Comparison of ENCODE assay signal across 8 cellular contexts in the genomic region with DNA sequence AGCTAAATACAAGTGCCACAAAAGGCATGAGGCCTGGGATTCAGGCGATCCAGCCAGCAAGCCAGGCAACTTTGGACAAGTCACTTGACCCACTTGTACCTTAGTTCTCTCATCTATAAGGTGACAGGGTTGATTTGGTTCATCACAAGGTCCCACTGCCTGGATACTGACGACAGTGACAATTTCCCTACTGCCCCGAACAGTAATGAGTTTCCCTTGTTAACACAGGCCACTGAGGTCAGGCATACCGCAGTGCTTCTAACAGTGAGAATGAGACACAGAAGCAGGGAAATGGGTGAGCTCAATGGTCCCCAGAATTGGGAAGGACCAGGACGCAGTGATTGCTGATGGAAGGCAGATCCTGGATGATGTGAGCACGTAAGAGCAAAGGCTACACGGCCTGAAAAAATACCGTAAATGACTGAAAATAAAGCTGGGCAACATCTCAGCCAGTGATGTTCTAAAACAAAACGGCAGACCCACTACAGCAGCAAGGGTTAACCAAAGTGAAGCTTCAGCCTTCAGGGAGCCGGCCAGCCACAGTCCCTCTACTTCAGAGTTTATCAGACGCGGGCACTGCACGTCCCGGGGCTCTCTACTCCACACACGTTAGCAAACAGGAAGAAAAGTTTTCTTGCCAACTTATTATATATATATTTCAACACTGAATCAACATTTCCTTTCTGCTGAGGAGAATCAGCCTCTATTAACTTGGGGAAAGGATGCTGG. TPM values are rescaled to one million over a fixed set of nuclear protein-coding genes. Genes with fewer than 3 reads are reported as not detected.
DNase-seq lines count a peak whose midpoint lies in the region; ATAC-seq and TF ChIP-seq lines count a peak whose summit lies in the region.

No MANE protein-coding gene starts in this region.

- H3K9ac ChIP-seq in skeletal muscle tissue (ENCODE audit: low read depth in 1 of 3, low read length in 3 of 3) = peak overlapping the region; percentile 37 to 92 (median 92)

- H3K4me1 ChIP-seq in right atrium auricular region (peaks cover 0 to 91% of the 10 kb centered on the region in 2 donors), skeletal muscle tissue (ENCODE audit: control insufficient read depth in 3 of 3, insufficient read depth in 3 of 3, low read length in 3 of 3) (peaks cover 78 to 87% (median 82%) of the 10 kb centered on the region in 3 donors)

- peak overlapping the region; percentile 87 for H3K4me3 Mint-ChIP-seq in activated CD8-positive, alpha-beta T cell treated with anti-CD3 and anti-CD28 coated beads, Interleukin-2, amount 10 ng/mL, durations not matched to agents 7 days and 5 days

- H3K4me3 ChIP-seq in H7 (ENCODE audit: insufficient read depth, low read depth, low read length) (peak overlapping the region; percentile 96), right atrium auricular region (peak overlapping the region; percentile 91 to 96), skeletal muscle tissue (ENCODE audit: low read length in 3 of 3) (peak overlapping the region; percentile 63 to 92 (median 90))

- H3K36me3 Mint-ChIP-seq in activated CD8-positive, alpha-beta T cell treated with anti-CD3 and anti-CD28 coated beads, Interleukin-2, amount 10 ng/mL, durations not matched to agents 7 days and 5 days (ENCODE audit: low read depth) = peaks cover 70% of the 10 kb centered on the region

- no peaks in the 10 kb centered on the region for H3K27me3 ChIP-seq in H7 (ENCODE audit: control insufficient read depth, insufficient read depth, low read length)
- H3K27me3 ChIP-seq in right atrium auricular region = no peaks in the 10 kb centered on the region
- H3K27me3 ChIP-seq in skeletal muscle tissue (ENCODE audit: control insufficient read depth in 3 of 3, insufficient read depth in 3 of 3, low read length in 3 of 3) = no peaks in the 10 kb centered on the region

- H3K27me3 Mint-ChIP-seq in activated CD8-positive, alpha-beta T cell treated with anti-CD3 and anti-CD28 coated beads, Interleukin-2, amount 10 ng/mL, durations not matched to agents 7 days and 5 days (ENCODE audit: low read depth) = no peaks in the 10 kb centered on the region

- H3K9me3 ChIP-seq in right atrium auricular region (no peaks in the 10 kb centered on the region), skeletal muscle tissue (ENCODE audit: control insufficient read depth in 3 of 3, low read length in 3 of 3) (no peaks in the 10 kb centered on the region)

- DNase-seq in H7 = peak; percentile 36
- no peak for DNase-seq in activated CD8-positive, alpha-beta T cell treated with anti-CD3 and anti-CD28 coated beads, Interleukin-2, amount 10 ng/mL, durations not matched to agents 7 days and 5 days
- peak; percentile 57 for DNase-seq in right atrium auricular region (ENCODE audit: low spot score)
- DNase-seq in germinal center (ENCODE audit: low spot score) = no peak

- peak overlapping the region; percentile 98 to 99 for H3K27ac ChIP-seq in right atrium auricular region
- peak overlapping the region; percentile 93 for H3K27ac ChIP-seq in skeletal muscle tissue (ENCODE audit: low read depth, low read length)

- CTCF ChIA-PET in activated CD8-positive, alpha-beta T cell treated with anti-CD3 and anti-CD28 coated beads, Interleukin-2, amount 10 ng/mL, durations not matched to agents 7 days and 5 days (lab: Charles Lee) = interaction anchor here (0.7 to 2.2 kb wide), 6 partner anchors 9 to 29 kb away, joined by 3 to 6 read pairs (median 4); no protein-coding TSS in a partner anchor

- TF ChIP-seq CTCF in right atrium auricular region (IDR thresholded peaks at IDR 0.05) = no peak

- no peaks in the 10 kb centered on the region for H3K9me3 Mint-ChIP-seq in activated CD8-positive, alpha-beta T cell treated with anti-CD3 and anti-CD28 coated beads, Interleukin-2, amount 10 ng/mL, durations not matched to agents 7 days and 5 days (ENCODE audit: insufficient read depth)

- POLR2A ChIA-PET in activated CD8-positive, alpha-beta T cell treated with anti-CD3 and anti-CD28 coated beads, Interleukin-2, amount 10 ng/mL, durations not matched to agents 7 days and 5 days (lab: Charles Lee) = interaction anchor here (1.4 to 14.7 kb wide), 4 partner anchors 9 to 420 kb away, joined by 3 to 244 read pairs (median 9); no protein-coding TSS in a partner anchor

- H3K36me3 ChIP-seq in H7 (replicated peaks; ENCODE audit: control insufficient read depth, insufficient read depth, low read length) (no peaks in the 10 kb centered on the region; the same call in 1 of the 2 replicates), right atrium auricular region (no peaks in the 10 kb centered on the region), skeletal muscle tissue (ENCODE audit: control insufficient read depth in 3 of 3, insufficient read depth in 3 of 3, low read length in 3 of 3) (peaks cover 5 to 14% (median 9%) of the 10 kb centered on the region in 3 donors)

- ATAC-seq in activated CD8-positive, alpha-beta T cell treated with anti-CD3 and anti-CD28 coated beads, Interleukin-2, amount 10 ng/mL, durations not matched to agents 7 days and 5 days = peak; percentile 2
- no peak for ATAC-seq in HG03439 (IDR thresholded peaks at IDR 0.05; ENCODE audit: unreplicated experiment)
- ATAC-seq in HG02588 (IDR thresholded peaks at IDR 0.05; ENCODE audit: unreplicated experiment) = no peak
- ATAC-seq in GM19455 (IDR thresholded peaks at IDR 0.05; ENCODE audit: unreplicated experiment) = no peak

- peak overlapping the region; percentile 74 for H3K27ac Mint-ChIP-seq in activated CD8-positive, alpha-beta T cell treated with anti-CD3 and anti-CD28 coated beads, Interleukin-2, amount 10 ng/mL, durations not matched to agents 7 days and 5 days

- peaks cover 79% of the 10 kb centered on the region for H3K4me1 Mint-ChIP-seq in activated CD8-positive, alpha-beta T cell treated with anti-CD3 and anti-CD28 coated beads, Interleukin-2, amount 10 ng/mL, durations not matched to agents 7 days and 5 days (ENCODE audit: low read depth)

RNA-seq across cellular contexts. Expression of gene MGAT1, which starts 0.8 kb away (rescaled TPM):
- 76.1 and 77.8 TPM in 2 replicates for total RNA-seq in H7 (2014; rRNA removed; shearing (Covaris generic))
- 100 to 1,000 TPM; 154 to 161 TPM for total RNA-seq in activated CD8-positive, alpha-beta T cell treated with anti-CD3 and anti-CD28 coated beads, Interleukin-2, amount 10 ng/mL, durations not matched to agents 7 days and 5 days
- total RNA-seq in right atrium auricular region (100 to 1,000 TPM in 1 of 2 donors, 10 to 100 TPM in 1; 84.1 to 130 TPM), skeletal muscle tissue (38.1 TPM)

RNA-seq across cellular contexts. Expression of gene ZFP62, which starts 59.3 kb away (rescaled TPM):
- total RNA-seq in H7 (2014; rRNA removed; shearing (Covaris generic)) = 20.6 and 31.1 TPM in 2 replicates
- total RNA-seq in activated CD8-positive, alpha-beta T cell treated with anti-CD3 and anti-CD28 coated beads, Interleukin-2, amount 10 ng/mL, durations not matched to agents 7 days and 5 days = 10 to 100 TPM; 22.8 to 25.3 TPM
- total RNA-seq in right atrium auricular region (10 to 100 TPM; 10.6 to 13.1 TPM), skeletal muscle tissue (16.2 TPM)

Comparison
In these comparisons a context has a peak if more than half of its experiments do, and no peak if none do; other contexts are left out.
1. DNase-seq: peak in H7 (single experiment) and right atrium auricular region (single experiment); none in activated CD8-positive, alpha-beta T cell treated with anti-CD3 and anti-CD28 coated beads, Interleukin-2, amount 10 ng/mL, durations not matched to agents 7 days and 5 days (single experiment) and germinal center (single experiment).
2. Peak in every context shown above with its lines, with median percentiles within 50 percentile points of each other: H3K4me3 ChIP-seq.